ENCODE assay signal across 1 cellular context in the genomic region with DNA sequence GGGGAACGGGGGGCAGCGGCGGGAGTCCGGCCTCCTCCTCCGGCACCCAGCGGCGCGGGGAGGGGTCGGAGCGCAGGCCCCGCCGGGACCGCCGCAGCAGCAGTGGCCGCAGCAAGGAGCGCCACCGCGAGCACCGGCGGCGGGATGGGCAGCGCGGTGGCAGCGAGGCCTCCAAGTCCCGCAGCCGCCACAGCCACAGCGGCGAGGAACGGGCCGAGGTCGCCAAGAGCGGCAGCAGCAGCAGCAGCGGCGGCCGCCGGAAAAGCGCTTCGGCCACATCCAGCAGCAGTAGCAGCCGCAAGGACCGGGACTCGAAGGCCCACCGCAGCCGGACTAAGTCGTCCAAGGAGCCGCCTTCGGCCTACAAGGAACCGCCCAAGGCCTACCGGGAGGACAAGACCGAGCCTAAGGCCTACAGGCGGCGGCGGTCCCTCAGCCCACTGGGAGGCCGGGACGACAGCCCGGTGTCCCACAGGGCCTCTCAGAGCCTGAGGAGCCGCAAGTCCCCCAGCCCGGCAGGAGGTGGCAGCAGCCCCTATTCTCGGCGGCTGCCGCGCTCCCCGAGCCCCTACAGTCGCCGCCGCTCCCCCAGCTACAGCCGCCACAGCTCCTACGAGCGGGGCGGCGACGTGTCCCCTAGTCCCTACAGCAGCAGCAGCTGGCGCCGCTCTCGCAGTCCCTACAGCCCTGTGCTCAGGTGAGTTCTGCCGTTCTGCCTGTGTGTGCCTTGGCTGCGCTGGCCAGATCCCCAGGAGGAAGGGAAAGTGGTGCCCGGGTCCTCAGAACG.
A peak's percentile ranks its signal among the peaks of the same experiment; 100 is the strongest.
TF ChIP-seq lines count a peak whose summit lies in the region.

No MANE protein-coding gene starts in this region.

TF ChIP-seq in HepG2, 621 proteins besides CTCF, POLR2A, EP300 and RAD21 (continued from another document and continues in another):
- TF ChIP-seq, protein P1, sequence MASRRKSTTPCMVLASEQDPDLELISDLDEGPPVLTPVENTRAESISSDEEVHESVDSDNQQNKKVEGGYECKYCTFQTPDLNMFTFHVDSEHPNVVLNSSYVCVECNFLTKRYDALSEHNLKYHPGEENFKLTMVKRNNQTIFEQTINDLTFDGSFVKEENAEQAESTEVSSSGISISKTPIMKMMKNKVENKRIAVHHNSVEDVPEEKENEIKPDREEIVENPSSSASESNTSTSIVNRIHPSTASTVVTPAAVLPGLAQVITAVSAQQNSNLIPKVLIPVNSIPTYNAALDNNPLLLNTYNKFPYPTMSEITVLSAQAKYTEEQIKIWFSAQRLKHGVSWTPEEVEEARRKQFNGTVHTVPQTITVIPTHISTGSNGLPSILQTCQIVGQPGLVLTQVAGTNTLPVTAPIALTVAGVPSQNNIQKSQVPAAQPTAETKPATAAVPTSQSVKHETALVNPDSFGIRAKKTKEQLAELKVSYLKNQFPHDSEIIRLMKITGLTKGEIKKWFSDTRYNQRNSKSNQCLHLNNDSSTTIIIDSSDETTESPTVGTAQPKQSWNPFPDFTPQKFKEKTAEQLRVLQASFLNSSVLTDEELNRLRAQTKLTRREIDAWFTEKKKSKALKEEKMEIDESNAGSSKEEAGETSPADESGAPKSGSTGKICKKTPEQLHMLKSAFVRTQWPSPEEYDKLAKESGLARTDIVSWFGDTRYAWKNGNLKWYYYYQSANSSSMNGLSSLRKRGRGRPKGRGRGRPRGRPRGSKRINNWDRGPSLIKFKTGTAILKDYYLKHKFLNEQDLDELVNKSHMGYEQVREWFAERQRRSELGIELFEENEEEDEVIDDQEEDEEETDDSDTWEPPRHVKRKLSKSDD (CRISPR knock-in tag; IDR thresholded peaks at IDR 0.05; ENCODE audit: low read depth), result no peak
- TF ChIP-seq NCOA2 (CRISPR knock-in tag; IDR thresholded peaks at IDR 0.05) (no peak), ZNF343 (CRISPR knock-in tag; IDR thresholded peaks at IDR 0.05) (no peak), CCAR2 (optimal IDR thresholded peaks at IDR 0.05; ENCODE audit: low read depth, low read length) (no peak), ZNF432 (CRISPR knock-in tag; IDR thresholded peaks at IDR 0.05; ENCODE audit: borderline replicate concordance) (no peak), MED1 (CRISPR knock-in tag; IDR thresholded peaks at IDR 0.05) (peak; percentile 44; the same call in 1 of the 2 replicates), CCDC6 (CRISPR knock-in tag; IDR thresholded peaks at IDR 0.05) (0 out of 2 replicates have a peak, but pooled peaks have one; percentile 15), ZNF136 (CRISPR knock-in tag; IDR thresholded peaks at IDR 0.05; ENCODE audit: low read depth) (no peak), ZFP37 (CRISPR knock-in tag; IDR thresholded peaks at IDR 0.05; ENCODE audit: borderline replicate concordance) (no peak), ZNF569 (CRISPR knock-in tag; IDR thresholded peaks at IDR 0.05; ENCODE audit: borderline replicate concordance) (no peak), NFYB (CRISPR knock-in tag; IDR thresholded peaks at IDR 0.05) (no peak), ZNF317 (CRISPR knock-in tag; IDR thresholded peaks at IDR 0.05) (0 out of 2 replicates have a peak, but pooled peaks have one; percentile 47), BRCA1 (CRISPR knock-in tag; IDR thresholded peaks at IDR 0.05) (no peak), TBL1XR1 (IDR thresholded peaks at IDR 0.05; ENCODE audit: borderline replicate concordance, low read length, partially characterized antibody) (no peak), ZNF10 (CRISPR knock-in tag; IDR thresholded peaks at IDR 0.05; ENCODE audit: borderline replicate concordance, low read depth) (no peak), SMYD3 (CRISPR knock-in tag; IDR thresholded peaks at IDR 0.05) (no peak), ZNF180 (CRISPR knock-in tag; IDR thresholded peaks at IDR 0.05; ENCODE audit: borderline replicate concordance, low read depth) (no peak)
- TF ChIP-seq, protein P2, sequence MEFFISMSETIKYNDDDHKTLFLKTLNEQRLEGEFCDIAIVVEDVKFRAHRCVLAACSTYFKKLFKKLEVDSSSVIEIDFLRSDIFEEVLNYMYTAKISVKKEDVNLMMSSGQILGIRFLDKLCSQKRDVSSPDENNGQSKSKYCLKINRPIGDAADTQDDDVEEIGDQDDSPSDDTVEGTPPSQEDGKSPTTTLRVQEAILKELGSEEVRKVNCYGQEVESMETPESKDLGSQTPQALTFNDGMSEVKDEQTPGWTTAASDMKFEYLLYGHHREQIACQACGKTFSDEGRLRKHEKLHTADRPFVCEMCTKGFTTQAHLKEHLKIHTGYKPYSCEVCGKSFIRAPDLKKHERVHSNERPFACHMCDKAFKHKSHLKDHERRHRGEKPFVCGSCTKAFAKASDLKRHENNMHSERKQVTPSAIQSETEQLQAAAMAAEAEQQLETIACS (CRISPR knock-in tag; IDR thresholded peaks at IDR 0.05), result no peak
- TF ChIP-seq, protein P3, sequence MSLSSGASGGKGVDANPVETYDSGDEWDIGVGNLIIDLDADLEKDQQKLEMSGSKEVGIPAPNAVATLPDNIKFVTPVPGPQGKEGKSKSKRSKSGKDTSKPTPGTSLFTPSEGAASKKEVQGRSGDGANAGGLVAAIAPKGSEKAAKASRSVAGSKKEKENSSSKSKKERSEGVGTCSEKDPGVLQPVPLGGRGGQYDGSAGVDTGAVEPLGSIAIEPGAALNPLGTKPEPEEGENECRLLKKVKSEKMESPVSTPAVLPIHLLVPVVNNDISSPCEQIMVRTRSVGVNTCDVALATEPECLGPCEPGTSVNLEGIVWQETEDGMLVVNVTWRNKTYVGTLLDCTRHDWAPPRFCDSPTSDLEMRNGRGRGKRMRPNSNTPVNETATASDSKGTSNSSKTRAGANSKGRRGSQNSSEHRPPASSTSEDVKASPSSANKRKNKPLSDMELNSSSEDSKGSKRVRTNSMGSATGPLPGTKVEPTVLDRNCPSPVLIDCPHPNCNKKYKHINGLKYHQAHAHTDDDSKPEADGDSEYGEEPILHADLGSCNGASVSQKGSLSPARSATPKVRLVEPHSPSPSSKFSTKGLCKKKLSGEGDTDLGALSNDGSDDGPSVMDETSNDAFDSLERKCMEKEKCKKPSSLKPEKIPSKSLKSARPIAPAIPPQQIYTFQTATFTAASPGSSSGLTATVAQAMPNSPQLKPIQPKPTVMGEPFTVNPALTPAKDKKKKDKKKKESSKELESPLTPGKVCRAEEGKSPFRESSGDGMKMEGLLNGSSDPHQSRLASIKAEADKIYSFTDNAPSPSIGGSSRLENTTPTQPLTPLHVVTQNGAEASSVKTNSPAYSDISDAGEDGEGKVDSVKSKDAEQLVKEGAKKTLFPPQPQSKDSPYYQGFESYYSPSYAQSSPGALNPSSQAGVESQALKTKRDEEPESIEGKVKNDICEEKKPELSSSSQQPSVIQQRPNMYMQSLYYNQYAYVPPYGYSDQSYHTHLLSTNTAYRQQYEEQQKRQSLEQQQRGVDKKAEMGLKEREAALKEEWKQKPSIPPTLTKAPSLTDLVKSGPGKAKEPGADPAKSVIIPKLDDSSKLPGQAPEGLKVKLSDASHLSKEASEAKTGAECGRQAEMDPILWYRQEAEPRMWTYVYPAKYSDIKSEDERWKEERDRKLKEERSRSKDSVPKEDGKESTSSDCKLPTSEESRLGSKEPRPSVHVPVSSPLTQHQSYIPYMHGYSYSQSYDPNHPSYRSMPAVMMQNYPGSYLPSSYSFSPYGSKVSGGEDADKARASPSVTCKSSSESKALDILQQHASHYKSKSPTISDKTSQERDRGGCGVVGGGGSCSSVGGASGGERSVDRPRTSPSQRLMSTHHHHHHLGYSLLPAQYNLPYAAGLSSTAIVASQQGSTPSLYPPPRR (CRISPR knock-in tag; IDR thresholded peaks at IDR 0.05; ENCODE audit: borderline replicate concordance), result peak; percentile 37; the same call in 1 of the 2 replicates
- TF ChIP-seq, protein P4, sequence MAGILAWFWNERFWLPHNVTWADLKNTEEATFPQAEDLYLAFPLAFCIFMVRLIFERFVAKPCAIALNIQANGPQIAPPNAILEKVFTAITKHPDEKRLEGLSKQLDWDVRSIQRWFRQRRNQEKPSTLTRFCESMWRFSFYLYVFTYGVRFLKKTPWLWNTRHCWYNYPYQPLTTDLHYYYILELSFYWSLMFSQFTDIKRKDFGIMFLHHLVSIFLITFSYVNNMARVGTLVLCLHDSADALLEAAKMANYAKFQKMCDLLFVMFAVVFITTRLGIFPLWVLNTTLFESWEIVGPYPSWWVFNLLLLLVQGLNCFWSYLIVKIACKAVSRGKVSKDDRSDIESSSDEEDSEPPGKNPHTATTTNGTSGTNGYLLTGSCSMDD (CRISPR knock-in tag; IDR thresholded peaks at IDR 0.05), result no peak
- TF ChIP-seq, protein P5, sequence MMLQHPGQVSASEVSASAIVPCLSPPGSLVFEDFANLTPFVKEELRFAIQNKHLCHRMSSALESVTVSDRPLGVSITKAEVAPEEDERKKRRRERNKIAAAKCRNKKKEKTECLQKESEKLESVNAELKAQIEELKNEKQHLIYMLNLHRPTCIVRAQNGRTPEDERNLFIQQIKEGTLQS (CRISPR knock-in tag; IDR thresholded peaks at IDR 0.05), result no peak
- TF ChIP-seq, protein P6, sequence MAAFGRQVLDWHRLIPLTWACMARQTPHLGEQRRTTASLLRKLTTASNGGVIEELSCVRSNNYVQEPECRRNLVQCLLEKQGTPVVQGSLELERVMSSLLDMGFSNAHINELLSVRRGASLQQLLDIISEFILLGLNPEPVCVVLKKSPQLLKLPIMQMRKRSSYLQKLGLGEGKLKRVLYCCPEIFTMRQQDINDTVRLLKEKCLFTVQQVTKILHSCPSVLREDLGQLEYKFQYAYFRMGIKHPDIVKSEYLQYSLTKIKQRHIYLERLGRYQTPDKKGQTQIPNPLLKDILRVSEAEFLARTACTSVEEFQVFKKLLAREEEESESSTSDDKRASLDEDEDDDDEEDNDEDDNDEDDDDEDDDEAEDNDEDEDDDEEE (CRISPR knock-in tag; IDR thresholded peaks at IDR 0.05), result peak; percentile 94; the same call in 1 of the 2 replicates
- TF ChIP-seq, protein P7, sequence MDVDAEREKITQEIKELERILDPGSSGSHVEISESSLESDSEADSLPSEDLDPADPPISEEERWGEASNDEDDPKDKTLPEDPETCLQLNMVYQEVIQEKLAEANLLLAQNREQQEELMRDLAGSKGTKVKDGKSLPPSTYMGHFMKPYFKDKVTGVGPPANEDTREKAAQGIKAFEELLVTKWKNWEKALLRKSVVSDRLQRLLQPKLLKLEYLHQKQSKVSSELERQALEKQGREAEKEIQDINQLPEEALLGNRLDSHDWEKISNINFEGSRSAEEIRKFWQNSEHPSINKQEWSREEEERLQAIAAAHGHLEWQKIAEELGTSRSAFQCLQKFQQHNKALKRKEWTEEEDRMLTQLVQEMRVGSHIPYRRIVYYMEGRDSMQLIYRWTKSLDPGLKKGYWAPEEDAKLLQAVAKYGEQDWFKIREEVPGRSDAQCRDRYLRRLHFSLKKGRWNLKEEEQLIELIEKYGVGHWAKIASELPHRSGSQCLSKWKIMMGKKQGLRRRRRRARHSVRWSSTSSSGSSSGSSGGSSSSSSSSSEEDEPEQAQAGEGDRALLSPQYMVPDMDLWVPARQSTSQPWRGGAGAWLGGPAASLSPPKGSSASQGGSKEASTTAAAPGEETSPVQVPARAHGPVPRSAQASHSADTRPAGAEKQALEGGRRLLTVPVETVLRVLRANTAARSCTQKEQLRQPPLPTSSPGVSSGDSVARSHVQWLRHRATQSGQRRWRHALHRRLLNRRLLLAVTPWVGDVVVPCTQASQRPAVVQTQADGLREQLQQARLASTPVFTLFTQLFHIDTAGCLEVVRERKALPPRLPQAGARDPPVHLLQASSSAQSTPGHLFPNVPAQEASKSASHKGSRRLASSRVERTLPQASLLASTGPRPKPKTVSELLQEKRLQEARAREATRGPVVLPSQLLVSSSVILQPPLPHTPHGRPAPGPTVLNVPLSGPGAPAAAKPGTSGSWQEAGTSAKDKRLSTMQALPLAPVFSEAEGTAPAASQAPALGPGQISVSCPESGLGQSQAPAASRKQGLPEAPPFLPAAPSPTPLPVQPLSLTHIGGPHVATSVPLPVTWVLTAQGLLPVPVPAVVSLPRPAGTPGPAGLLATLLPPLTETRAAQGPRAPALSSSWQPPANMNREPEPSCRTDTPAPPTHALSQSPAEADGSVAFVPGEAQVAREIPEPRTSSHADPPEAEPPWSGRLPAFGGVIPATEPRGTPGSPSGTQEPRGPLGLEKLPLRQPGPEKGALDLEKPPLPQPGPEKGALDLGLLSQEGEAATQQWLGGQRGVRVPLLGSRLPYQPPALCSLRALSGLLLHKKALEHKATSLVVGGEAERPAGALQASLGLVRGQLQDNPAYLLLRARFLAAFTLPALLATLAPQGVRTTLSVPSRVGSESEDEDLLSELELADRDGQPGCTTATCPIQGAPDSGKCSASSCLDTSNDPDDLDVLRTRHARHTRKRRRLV (CRISPR knock-in tag; IDR thresholded peaks at IDR 0.05), result no peak
- TF ChIP-seq, protein P8, sequence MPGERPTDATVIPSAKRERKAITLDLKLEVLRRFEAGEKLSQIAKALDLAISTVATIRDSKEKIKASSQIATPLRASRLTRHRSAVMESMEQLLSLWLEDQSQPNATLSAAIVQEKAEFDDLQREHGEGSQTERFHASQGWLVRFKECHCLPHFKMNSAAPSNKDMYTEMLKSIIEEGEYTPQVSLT (CRISPR knock-in tag; IDR thresholded peaks at IDR 0.05; ENCODE audit: borderline replicate concordance, low read depth), result no peak
